ENCODE assay signal across 14 cellular contexts in the genomic region with DNA sequence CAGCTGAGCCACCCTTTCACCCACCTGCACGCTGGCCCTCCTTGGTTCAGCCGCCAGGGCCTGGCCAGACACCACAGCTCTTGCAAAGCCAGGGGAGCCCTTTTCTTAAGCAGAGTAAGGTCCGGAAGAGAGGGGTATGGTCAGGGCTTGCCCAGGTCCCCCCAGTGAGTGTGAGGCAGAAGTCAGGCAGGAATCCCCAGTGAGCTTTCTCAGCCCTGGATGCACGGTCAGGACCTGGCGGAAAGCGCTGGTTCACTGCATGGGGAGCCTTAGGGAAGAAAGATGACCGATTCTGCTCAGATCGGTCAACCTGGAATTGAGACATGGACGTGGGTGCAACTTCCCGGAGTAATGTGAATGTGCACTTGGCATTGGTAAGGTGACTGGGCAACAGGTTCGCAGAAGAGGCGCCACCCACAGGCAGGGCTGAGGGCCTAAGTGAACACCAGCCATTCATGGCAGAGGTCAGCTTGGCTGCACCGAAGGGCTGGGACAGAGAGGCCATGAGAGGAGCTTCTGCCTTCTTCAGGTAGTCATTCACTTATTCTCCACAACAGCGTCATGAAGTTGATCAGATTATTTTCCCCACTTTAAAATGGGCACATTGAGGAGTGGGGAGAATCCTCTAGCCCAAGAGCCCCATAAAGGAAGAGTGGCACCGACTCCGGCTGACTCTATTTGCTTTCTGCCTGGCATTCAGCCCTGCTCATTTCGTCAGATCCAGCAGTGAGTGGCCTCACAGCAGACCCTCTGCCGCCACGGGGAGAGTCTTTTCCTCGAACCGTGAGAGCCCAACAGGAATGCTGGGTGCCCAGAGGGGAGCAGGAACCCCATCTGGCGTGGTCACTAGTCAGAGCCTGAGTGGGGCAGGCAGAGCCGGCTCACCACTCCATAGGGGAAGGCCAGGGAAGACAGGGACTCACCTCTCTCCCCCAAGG. TPM values are rescaled to one million over a fixed set of nuclear protein-coding genes. Genes with fewer than 3 reads are reported as not detected.
A peak's percentile ranks its signal among the peaks of the same experiment; 100 is the strongest.
DNase-seq lines count a peak whose midpoint lies in the region; ATAC-seq, FAIRE-seq and TF ChIP-seq lines count a peak whose summit lies in the region.
"Had no signal": no experiment of that assay in that cellular context is flagged by ENCODE, and none has a peak within 500 bp of the region (broad histone marks: within the 10 kb centered on the region; RNA-seq: fewer than 3 reads in every experiment).

No MANE protein-coding gene starts in this region.

- no peaks in the 10 kb centered on the region for H3K36me3 ChIP-seq in H7 (replicated peaks; ENCODE audit: control insufficient read depth, insufficient read depth, low read length)
- H3K36me3 ChIP-seq in OCI-LY7 (ENCODE audit: insufficient read depth, low read length), result no peaks in the 10 kb centered on the region
- H3K36me3 ChIP-seq in liver (ENCODE audit: control insufficient read depth in 4 of 4, insufficient read depth in 3 of 4, low read depth in 1 of 4, low read length in 3 of 4), result no peaks in the 10 kb centered on the region
- H3K36me3 ChIP-seq: tibial nerve had no signal

- FAIRE-seq in A549 (lab: Jason Lieb, UNC), result no peak

- no peak overlapping the region for H3K9ac ChIP-seq in liver (ENCODE audit: low read depth in 1 of 2, low read length in 2 of 2)

- H3K9me2 ChIP-seq in OCI-LY7 (ENCODE audit: insufficient read depth, low read length), result no peaks in the 10 kb centered on the region

- H3K4me1 ChIP-seq in A549, result peaks cover 88% of the 10 kb centered on the region
- H3K4me1 ChIP-seq in OCI-LY7 (ENCODE audit: insufficient read depth, low read length, poor library complexity, severe bottlenecking), result peaks cover 9% of the 10 kb centered on the region
- H3K4me1 ChIP-seq in liver (ENCODE audit: control insufficient read depth in 4 of 4, insufficient read depth in 4 of 4, low read length in 3 of 4), result peaks cover 17 to 67% (median 46%) of the 10 kb centered on the region in 4 donors
- H3K4me1 ChIP-seq: tibial nerve had no signal

- H3K27ac ChIP-seq in A549, result peak overlapping the region; percentile 67 to 78
- H3K27ac ChIP-seq in OCI-LY7 (ENCODE audit: low read depth, low read length, poor library complexity, severe bottlenecking), result no peak overlapping the region
- peak overlapping the region; percentile 86 to 89 for H3K27ac ChIP-seq in liver (ENCODE audit: low read depth in 1 of 2, low read length in 2 of 2)
- H3K27ac ChIP-seq: tibial nerve had no signal

- no peak for TF ChIP-seq EP300 in A549 (IDR thresholded peaks at IDR 0.05)

- H3K79me2 ChIP-seq in OCI-LY7 (ENCODE audit: insufficient read depth, low read depth, low read length), result no peaks in the 10 kb centered on the region

- CTCF ChIA-PET in A549 (lab: Yijun Ruan, JAX), result interaction anchor here (0.6 to 8.2 kb wide), 5 partner anchors 9 to 216 kb away, joined by 3 to 77 read pairs (median 7); no protein-coding TSS in a partner anchor
- CTCF ChIA-PET in OCI-LY7 (lab: Charles Lee; ENCODE audit: unreplicated experiment), result interaction anchor here (1.1 kb wide), 1 partner anchor 9 kb away, joined by 3 read pairs; no protein-coding TSS in a partner anchor

- BruUV-seq in OCI-LY7 (replicated peaks; lab: Mats Ljungman, UMichigan), result no TSS peak

- no peaks in the 10 kb centered on the region for H4K20me1 ChIP-seq in OCI-LY7 (ENCODE audit: insufficient read depth, low read length)

- intact Hi-C loops in OCI-LY7 (cut with micrococcal nuclease; ENCODE audit: unreplicated experiment), result no loop called here

- no peak for TF ChIP-seq POLR2A in A549 (IDR thresholded peaks at IDR 0.05; ENCODE audit: low read length)

- no peak for TF ChIP-seq RAD21 in A549 (conservative IDR thresholded peaks at IDR 0.05 in 1 of 2, IDR thresholded peaks at IDR 0.05 in 1 of 2)
- TF ChIP-seq RAD21 in liver (IDR thresholded peaks at IDR 0.05), result no peak

- H2AFZ ChIP-seq in OCI-LY7 (ENCODE audit: low read length), result no peak overlapping the region

- WGBS in A549 (ENCODE audit: missing lambda C conversion rate), result 86% methylated on average over 22 of the region's 23 CpGs
- 53% methylated on average over 23 of the region's 23 CpGs for WGBS in liver

- POLR2A ChIA-PET in A549 (lab: Yijun Ruan, JAX) (no interaction called here), OCI-LY7 (lab: Charles Lee) (interaction anchor here (0.8 kb wide), 1 partner anchor 13 kb away, joined by 3 read pairs; no protein-coding TSS in a partner anchor)

- H3K4me2 ChIP-seq in A549, result peak overlapping the region; percentile 84
- H3K4me2 ChIP-seq in OCI-LY7 (ENCODE audit: low read length), result peak overlapping the region; percentile 20; the same call in 1 of the 2 replicates

- no peaks in the 10 kb centered on the region for H3K9me3 ChIP-seq in A549
- H3K9me3 ChIP-seq in OCI-LY7 (ENCODE audit: low read length), result no peaks in the 10 kb centered on the region
- H3K9me3 ChIP-seq in liver (ENCODE audit: control insufficient read depth in 4 of 4, low read length in 3 of 4), result no peaks in the 10 kb centered on the region
- H3K9me3 ChIP-seq: tibial nerve had no signal

- ATAC-seq in A549, result peak in 1 of 2 experiments; percentile 29; a peak in 3 of 6 replicates
- ATAC-seq in GM21447 (IDR thresholded peaks at IDR 0.05; ENCODE audit: unreplicated experiment), result no peak

- TF ChIP-seq CTCF in A549 (IDR thresholded peaks at IDR 0.05), result no peak
- peak; percentile 48 for TF ChIP-seq CTCF in OCI-LY7 (conservative IDR thresholded peaks at IDR 0.05; ENCODE audit: low read length)
- TF ChIP-seq CTCF in liver (IDR thresholded peaks at IDR 0.05; ENCODE audit: low read depth, low read length, missing input control), result peak; percentile 24

- DNase-seq in A549 (ENCODE audit: low read depth in 1 of 2, low spot score in 1 of 2), result peak in 1 of 2 experiments; percentile 21
- DNase-seq in H7, result peak; percentile 47
- DNase-seq in OCI-LY7 (ENCODE audit: low spot score), result no peak
- DNase-seq in NCI-H187 (lab: John Stamatoyannopoulos, UW), result no peak
- no peak for DNase-seq in NCI-H524 (lab: John Stamatoyannopoulos, UW)
- DNase-seq in NCI-H1048 (lab: John Stamatoyannopoulos, UW), result no peak
- DNase-seq: activated CD4-positive, alpha-beta T cell treated with anti-CD3 and anti-CD28 coated beads for 4 hours; DMS79 treated with DMSO at 0.1 percent for 48 hours; KG1; NCI-H1930 had no signal

- H3K27me3 ChIP-seq in H7 (ENCODE audit: control insufficient read depth, insufficient read depth, low read length), result no peaks in the 10 kb centered on the region
- no peaks in the 10 kb centered on the region for H3K27me3 ChIP-seq in liver (ENCODE audit: control insufficient read depth in 4 of 4, insufficient read depth in 4 of 4, low read length in 3 of 4)
- H3K27me3 ChIP-seq: tibial nerve had no signal

- no peak overlapping the region for H3K4me3 ChIP-seq in A549
- no peak overlapping the region for H3K4me3 ChIP-seq in H7 (ENCODE audit: insufficient read depth, low read depth, low read length)
- no peak overlapping the region for H3K4me3 ChIP-seq in OCI-LY7 (ENCODE audit: low read depth, low read length, poor library complexity, severe bottlenecking)
- H3K4me3 ChIP-seq in liver (ENCODE audit: low read depth in 1 of 3, low read length in 3 of 3), result peak overlapping the region in 1 of 3 donors; percentile 12
- H3K4me3 ChIP-seq: tibial nerve had no signal

TF ChIP-seq in A549, 52 proteins besides CTCF, POLR2A, EP300 and RAD21 (continues in another document):
- TF ChIP-seq, protein P1, sequence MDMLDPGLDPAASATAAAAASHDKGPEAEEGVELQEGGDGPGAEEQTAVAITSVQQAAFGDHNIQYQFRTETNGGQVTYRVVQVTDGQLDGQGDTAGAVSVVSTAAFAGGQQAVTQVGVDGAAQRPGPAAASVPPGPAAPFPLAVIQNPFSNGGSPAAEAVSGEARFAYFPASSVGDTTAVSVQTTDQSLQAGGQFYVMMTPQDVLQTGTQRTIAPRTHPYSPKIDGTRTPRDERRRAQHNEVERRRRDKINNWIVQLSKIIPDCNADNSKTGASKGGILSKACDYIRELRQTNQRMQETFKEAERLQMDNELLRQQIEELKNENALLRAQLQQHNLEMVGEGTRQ (IDR thresholded peaks at IDR 0.05), result no peak

TF ChIP-seq in liver, 16 proteins besides CTCF, POLR2A, EP300 and RAD21 (continues in another document):
- no peak for TF ChIP-seq FOXA1 (IDR thresholded peaks at IDR 0.05)

RNA-seq across cellular contexts. Expression of gene SCTR, which starts 35.8 kb away (rescaled TPM):
- polyA plus RNA-seq in A549 (2011; rRNA removed), result not detected in 2 replicates
- not detected in 2 replicates for polyA plus RNA-seq in A549 (2012; cell fraction: cytosol; rRNA removed)
- not detected in 2 replicates for polyA plus RNA-seq in A549 (2012; cell fraction: nucleus; rRNA removed)
- polyA plus RNA-seq in A549 (2017; fragmentation: RNase III; extraction: RNeasy Plus Mini Kit Qiagen cat#74134 plus additional on column Dnase treatment), result not detected in 3 replicates
- polyA minus RNA-seq in A549 (2011; rRNA and poly(A)+ RNA removed), result not detected in 2 replicates
- total RNA-seq in H7 (2014; rRNA removed; shearing (Covaris generic)), result not detected in 2 replicates
- total RNA-seq in OCI-LY7 (2014; rRNA removed; shearing (Covaris generic)), result not detected in 2 replicates
- total RNA-seq in OCI-LY7 (2022), result not detected in 2 replicates
- total RNA-seq in liver, result under 1 TPM; 0.17 to 0.28 TPM
- under 1 TPM; 0.31 to 0.47 TPM for polyA plus RNA-seq in liver
- total RNA-seq: myocyte, tibial nerve had no signal

RNA-seq across cellular contexts. Expression of gene CFAP221, which starts 55.7 kb away (rescaled TPM):
- polyA plus RNA-seq in A549 (2011; rRNA removed) (0.17 and 0.22 TPM in 2 replicates), A549 (2017; fragmentation: RNase III; extraction: RNeasy Plus Mini Kit Qiagen cat#74134 plus additional on column Dnase treatment) (0.16 to 0.30 TPM (median 0.24 TPM) in 3 replicates), liver (1 to 10 TPM; 1.1 to 1.2 TPM)
- 0.13 and 0.26 TPM in 2 replicates for polyA plus RNA-seq in A549 (2012; cell fraction: cytosol; rRNA removed)
- not detected in 2 replicates for polyA plus RNA-seq in A549 (2012; cell fraction: nucleus; rRNA removed)
- polyA minus RNA-seq in A549 (2011; rRNA and poly(A)+ RNA removed), result not detected in 2 replicates
- 0.07 and 0.37 TPM in 2 replicates for total RNA-seq in H7 (2014; rRNA removed; shearing (Covaris generic))
- not detected in 2 replicates for total RNA-seq in OCI-LY7 (2014; rRNA removed; shearing (Covaris generic))
- total RNA-seq in OCI-LY7 (2022) (not detected in 2 replicates), liver (1 to 10 TPM in 1 of 2 donors, under 1 TPM in 1; 0.23 to 3.1 TPM)
- total RNA-seq: myocyte had no signal

RNA-seq across cellular contexts. Expression of gene TMEM37, which starts 56.9 kb away (rescaled TPM):
- polyA plus RNA-seq in A549 (2011; rRNA removed), result 7.5 and 10.8 TPM in 2 replicates
- polyA plus RNA-seq in A549 (2012; cell fraction: cytosol; rRNA removed), result 5.7 and 7.9 TPM in 2 replicates
- 4.7 and 5.0 TPM in 2 replicates for polyA plus RNA-seq in A549 (2012; cell fraction: nucleus; rRNA removed)
- polyA plus RNA-seq in A549 (2017; fragmentation: RNase III; extraction: RNeasy Plus Mini Kit Qiagen cat#74134 plus additional on column Dnase treatment), result 3.3 to 5.1 TPM (median 4.7 TPM) in 3 replicates
- 2.9 and 4.0 TPM in 2 replicates for polyA minus RNA-seq in A549 (2011; rRNA and poly(A)+ RNA removed)
- 4.2 and 5.0 TPM in 2 replicates for total RNA-seq in H7 (2014; rRNA removed; shearing (Covaris generic))
- not detected in 2 replicates for total RNA-seq in OCI-LY7 (2014; rRNA removed; shearing (Covaris generic))
- not detected in 2 replicates for total RNA-seq in OCI-LY7 (2022)
- total RNA-seq in liver, result 10 to 100 TPM; 17.6 to 30.3 TPM
- 100 to 1,000 TPM in 1 of 2 donors, 10 to 100 TPM in 1; 44.5 to 125 TPM for polyA plus RNA-seq in liver
- total RNA-seq: myocyte had no signal
